8 cellular contexts compared by ENCODE assay signal in the genomic region with DNA sequence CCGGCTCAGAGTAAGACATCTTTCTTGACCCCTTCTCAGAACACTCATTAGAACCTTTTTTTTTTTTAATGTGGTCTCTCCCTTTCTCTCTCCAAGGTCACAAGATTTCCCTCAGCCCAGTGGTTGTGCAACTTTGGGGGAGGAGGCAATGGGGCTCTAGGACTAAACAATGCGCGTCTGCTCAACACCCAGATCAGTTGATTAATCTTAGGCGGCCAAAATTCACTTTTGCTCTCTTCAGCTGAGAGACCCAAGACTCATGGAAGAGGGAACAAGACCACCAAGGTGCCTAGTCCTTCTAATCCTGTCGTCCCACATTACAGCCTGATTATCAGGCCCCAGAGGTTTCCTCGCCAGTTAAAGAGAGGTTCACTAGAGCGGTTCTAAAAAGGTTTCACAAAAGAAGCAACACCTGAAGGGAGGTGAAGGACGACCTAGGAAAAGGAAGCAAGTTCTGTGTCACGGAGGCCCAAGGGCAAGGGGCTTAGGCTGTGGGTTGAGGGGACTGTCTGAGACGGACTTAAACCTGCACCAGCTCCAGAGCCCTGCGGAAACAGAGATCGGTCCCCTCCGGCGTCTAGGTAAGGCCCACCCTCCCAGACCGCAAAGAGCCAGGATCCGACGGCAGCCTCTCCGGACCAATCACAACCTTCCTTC. TPM values are rescaled to one million over a fixed set of nuclear protein-coding genes. Genes with fewer than 3 reads are reported as not detected.
DNase-seq lines count a peak whose midpoint lies in the region; ATAC-seq, FAIRE-seq and TF ChIP-seq lines count a peak whose summit lies in the region.

No MANE protein-coding gene starts in this region.

- H3K79me2 ChIP-seq in mammary epithelial cell (ENCODE audit: insufficient read depth, low read length), result peaks cover 20% of the 10 kb centered on the region

- no peaks in the 10 kb centered on the region for H4K20me1 ChIP-seq in mammary epithelial cell (ENCODE audit: insufficient read depth, low read length)

- H3K36me3 ChIP-seq in mammary epithelial cell (ENCODE audit: insufficient read depth, low read length) (no peaks in the 10 kb centered on the region), left lung (peaks cover 0 to 15% of the 10 kb centered on the region in 2 donors), testis (ENCODE audit: low read depth, missing control alignments) (no peaks in the 10 kb centered on the region)

- H3K4me1 ChIP-seq in mammary epithelial cell (ENCODE audit: insufficient read depth, low read length) (peaks cover 33% of the 10 kb centered on the region), left lung (peaks cover 29 to 60% of the 10 kb centered on the region in 2 donors), testis (peaks cover 64% of the 10 kb centered on the region)

- intact Hi-C loops in mammary epithelial cell (cut with micrococcal nuclease) (loop anchor here (2.0 kb wide), 1 partner anchor 175 kb away; no protein-coding TSS in a partner anchor), left lung (cut with DNase I) (loop anchor here in 1 of 2 donors (10.0 kb wide), 1 partner anchor 175 kb away; the partner anchor contains the start of gene AAAS), testis (cut with DNase I; ENCODE audit: low total_unique reads) (loop anchor here (10.0 kb wide), 2 partner anchors 45 to 175 kb away; partner anchors contain the start of genes AAAS and PCBP2)

- H3K4me3 ChIP-seq in mammary epithelial cell (replicated peaks in 1 of 3; ENCODE audit: insufficient read depth in 1 of 3, low read depth in 2 of 3, low read length in 3 of 3) (peak overlapping the region; percentile 41 to 71 (median 65)), left lung (peak overlapping the region; percentile 66 to 77), testis (peak overlapping the region; percentile 73 to 86)

- dilution Hi-C loops in mammary epithelial cell (cut with HindIII; ENCODE audit: low sequenced_read_pairs), result no loop called here

- FAIRE-seq in GM12892 (lab: Jason Lieb, UNC), result no peak

- H3K9ac ChIP-seq in mammary epithelial cell (ENCODE audit: insufficient read depth, low read length), result peak overlapping the region; percentile 44

- in situ Hi-C loops in mammary epithelial cell (cut with MboI; ENCODE audit: low sequenced_read_pairs in 2 of 2), result no loop called here

- CTCF ChIA-PET in mammary epithelial cell (lab: Charles Lee; ENCODE audit: low non-redundant PET), result interaction anchor here (0.6 to 0.7 kb wide), 2 partner anchors 179 to 181 kb away, joined by 3 to 37 read pairs; partner anchors contain the start of gene AAAS

- no peaks in the 10 kb centered on the region for H3K9me3 ChIP-seq in mammary epithelial cell (replicated peaks; ENCODE audit: insufficient read depth, low read length)
- H3K9me3 ChIP-seq in left lung, result no peaks in the 10 kb centered on the region
- no peaks in the 10 kb centered on the region for H3K9me3 ChIP-seq in testis

- TF ChIP-seq POLR2A in GM12892 (IDR thresholded peaks at IDR 0.05; ENCODE audit: low read depth, low read length) (peak; percentile 78), testis (IDR thresholded peaks at IDR 0.05) (peak; percentile 62)

- peak overlapping the region; percentile 88 for H3K4me2 ChIP-seq in mammary epithelial cell (ENCODE audit: insufficient read depth, low read depth, low read length)

- TF ChIP-seq CTCF in mammary epithelial cell (conservative IDR thresholded peaks at IDR 0.05 in 1 of 2, IDR thresholded peaks at IDR 0.05 in 1 of 2; ENCODE audit: extremely low read depth in 1 of 2, insufficient read depth in 1 of 2, low read depth in 1 of 2, low read length in 2 of 2) (no peak), left lung (IDR thresholded peaks at IDR 0.05) (no peak), testis (IDR thresholded peaks at IDR 0.05) (no peak)

- peak overlapping the region; percentile 69 for H3K27ac ChIP-seq in mammary epithelial cell (ENCODE audit: insufficient read depth, low read depth, low read length)
- H3K27ac ChIP-seq in left lung, result peak overlapping the region; percentile 98
- peak overlapping the region; percentile 97 to 98 for H3K27ac ChIP-seq in testis

- WGBS in mammary epithelial cell (ENCODE audit: low coverage, missing lambda C conversion rate), result 4% methylated on average over 11 of the region's 18 CpGs
- 0% methylated on average over 11 to 18 of the region's 18 CpGs for WGBS in testis, 2 donors

- H2AFZ ChIP-seq in mammary epithelial cell (ENCODE audit: low read depth, low read length), result peak overlapping the region; percentile 93

- peak; percentile 30 for ATAC-seq in left lung
- no peak for ATAC-seq in HG02885 (IDR thresholded peaks at IDR 0.05; ENCODE audit: poor library complexity, unreplicated experiment)

- H3K27me3 ChIP-seq in mammary epithelial cell (ENCODE audit: insufficient read depth, low read length) (no peaks in the 10 kb centered on the region), left lung (no peaks in the 10 kb centered on the region), testis (no peaks in the 10 kb centered on the region)

- no peak for DNase-seq in GM12892 (ENCODE audit: insufficient read length)
- DNase-seq in NCI-H226, result peak; percentile 73
- DNase-seq in mammary epithelial cell, result peak; percentile 50
- peak in 1 of 2 donors; percentile 77 for DNase-seq in left lung
- peak; percentile 71 for DNase-seq in testis
- no peak for DNase-seq in NCI-H2029 treated with DMSO at 0.1 percent for 48 hours (lab: John Stamatoyannopoulos, UW)
- DNase-seq in DMS153 treated with DMSO at 0.1 percent for 48 hours (lab: John Stamatoyannopoulos, UW; ENCODE audit: unreplicated experiment), result no peak

- BruUV-seq in mammary epithelial cell (replicated peaks; lab: Mats Ljungman, UMichigan), result TSS peak; percentile 78

RNA-seq across cellular contexts. Expression of gene TARBP2, which starts 0.8 kb away (rescaled TPM):
- polyA plus RNA-seq in GM12892 (2012; ENCODE audit: missing spikeins), result 30.4 TPM
- total RNA-seq in mammary epithelial cell, result 10 to 100 TPM; 21.2 to 32.2 TPM
- polyA plus RNA-seq in mammary epithelial cell, result 36.3 TPM
- polyA minus RNA-seq in mammary epithelial cell, result 16.7 TPM
- total RNA-seq in left lung, result 10 to 100 TPM; 35.6 to 39.9 TPM
- 10 to 100 TPM; 67.6 to 73.1 TPM for total RNA-seq in testis
- 37.8 TPM for polyA plus RNA-seq in testis (ENCODE audit: insufficient read depth, low read depth, low replicate concordance)

RNA-seq across cellular contexts. Expression of gene MAP3K12, which starts 1.0 kb away (rescaled TPM):
- polyA plus RNA-seq in GM12892 (2012; ENCODE audit: missing spikeins), result 14.1 TPM
- total RNA-seq in mammary epithelial cell (10 to 100 TPM; 10.3 to 19.0 TPM), left lung (10 to 100 TPM; 19.9 to 24.2 TPM), testis (10 to 100 TPM; 52.2 to 56.7 TPM)
- polyA plus RNA-seq in mammary epithelial cell (12.3 TPM), testis (ENCODE audit: insufficient read depth, low read depth, low replicate concordance) (28.5 TPM)
- polyA minus RNA-seq in mammary epithelial cell, result 42.1 TPM

RNA-seq across cellular contexts. Expression of gene NPFF, which starts 7.0 kb away (rescaled TPM):
- not detected for polyA plus RNA-seq in GM12892 (2012; ENCODE audit: missing spikeins)
- total RNA-seq in mammary epithelial cell (not detected), left lung (not detected), testis (1 to 10 TPM in 1 of 2 donors, not detected in 1; 1.2 TPM)
- polyA plus RNA-seq in mammary epithelial cell (not detected), testis (ENCODE audit: insufficient read depth, low read depth, low replicate concordance) (not detected)
- not detected for polyA minus RNA-seq in mammary epithelial cell

RNA-seq across cellular contexts. Expression of gene PCBP2, which starts 48.3 kb away (rescaled TPM):
- 590 TPM for polyA plus RNA-seq in GM12892 (2012; ENCODE audit: missing spikeins)
- total RNA-seq in mammary epithelial cell, result 100 to 1,000 TPM; 187 to 654 TPM
- polyA plus RNA-seq in mammary epithelial cell, result 202 TPM
- polyA minus RNA-seq in mammary epithelial cell, result 842 TPM
- 100 to 1,000 TPM; 634 to 679 TPM for total RNA-seq in left lung
- 100 to 1,000 TPM; 553 to 632 TPM for total RNA-seq in testis
- polyA plus RNA-seq in testis (ENCODE audit: insufficient read depth, low read depth, low replicate concordance), result 1,065 TPM

RNA-seq across cellular contexts. Expression of gene PRR13, which starts 58.7 kb away (rescaled TPM):
- polyA plus RNA-seq in GM12892 (2012; ENCODE audit: missing spikeins), result 227 TPM
- total RNA-seq in mammary epithelial cell, result 100 to 1,000 TPM in 1 of 2 donors, 10 to 100 TPM in 1; 43.5 to 158 TPM
- 91.8 TPM for polyA plus RNA-seq in mammary epithelial cell
- polyA minus RNA-seq in mammary epithelial cell, result 102 TPM
- total RNA-seq in left lung, result 100 to 1,000 TPM; 146 to 155 TPM
- total RNA-seq in testis, result 10 to 100 TPM; 43.4 to 48.5 TPM
- polyA plus RNA-seq in testis (ENCODE audit: insufficient read depth, low read depth, low replicate concordance), result 120 TPM

Comparison
In these comparisons a context has a peak if more than half of its experiments do, and no peak if none do; other contexts are left out.
1. DNase-seq: peak in NCI-H226 (single experiment), mammary epithelial cell (single experiment) and testis (single experiment); none in GM12892 (single experiment), NCI-H2029 treated with DMSO at 0.1 percent for 48 hours (single experiment) and DMS153 treated with DMSO at 0.1 percent for 48 hours (single experiment).
2. Peak in every context shown above with its lines, with median percentiles within 50 percentile points of each other: H3K27ac ChIP-seq and H3K4me3 ChIP-seq.